In genomic region chr9:73038089-73038509, GRCh38 we compare ENCODE assay signal across 14 cellular contexts.
DNase-seq lines count a peak whose midpoint lies in the region; ATAC-seq and TF ChIP-seq lines count a peak whose summit lies in the region.
"Had no signal": no experiment of that assay in that cellular context is flagged by ENCODE, and none has a peak within 500 bp of the region (broad histone marks: within the 10 kb centered on the region; RNA-seq: fewer than 3 reads in every experiment).

No MANE protein-coding gene starts in this region.

- no peaks in the 10 kb centered on the region for H3K36me3 ChIP-seq in spleen

- ATAC-seq in GM18861 (IDR thresholded peaks at IDR 0.05; ENCODE audit: unreplicated experiment) (no peak), T-cell (replicated peaks in 1 of 4) (no peak)
- ATAC-seq: naive thymus-derived CD4-positive, alpha-beta T cell had no signal

- H3K4me3 Mint-ChIP-seq in HFFc6, result peak overlapping the region; percentile 71
- no peak overlapping the region for H3K4me3 Mint-ChIP-seq in progenitor cell of endocrine pancreas (ENCODE audit: low read depth)
- H3K4me3 Mint-ChIP-seq in T-cell, result no peak overlapping the region
- H3K4me3 Mint-ChIP-seq: activated naive CD8-positive, alpha-beta T cell treated with anti-CD3 and anti-CD28 coated beads, Interleukin-2, amount 10 ng/mL, durations not matched to agents 7 days and 5 days; immature natural killer cell; naive thymus-derived CD4-positive, alpha-beta T cell had no signal

- H3K4me3 ChIP-seq in spleen, result no peak overlapping the region

- 75 to 87% (median 84%) methylated on average over 4 of the region's 4 CpGs for WGBS in spleen, 5 donors

- no peaks in the 10 kb centered on the region for H3K4me1 ChIP-seq in spleen

- peaks cover 0 to 4% (median 0%) of the 10 kb centered on the region in 7 donors for H3K27me3 ChIP-seq in spleen (replicated peaks in 1 of 7)

- no peak for TF ChIP-seq POLR2A in spleen (IDR thresholded peaks at IDR 0.05)

- CTCF ChIA-PET in T-cell (lab: Charles Lee), result no interaction called here

- H3K36me3 Mint-ChIP-seq in HFFc6 (ENCODE audit: low read depth) (no peaks in the 10 kb centered on the region), progenitor cell of endocrine pancreas (ENCODE audit: insufficient read depth) (no peaks in the 10 kb centered on the region), T-cell (no peaks in the 10 kb centered on the region)
- H3K36me3 Mint-ChIP-seq: activated naive CD8-positive, alpha-beta T cell treated with anti-CD3 and anti-CD28 coated beads, Interleukin-2, amount 10 ng/mL, durations not matched to agents 7 days and 5 days; naive thymus-derived CD4-positive, alpha-beta T cell had no signal

- H3K27ac ChIP-seq in caudate nucleus (ENCODE audit: low read depth, low read length) (peak overlapping the region; percentile 63), spleen (peak overlapping the region in 5 of 8 donors; percentile 6 to 67 (median 49))

- no peak for TF ChIP-seq CTCF in HFFc6 (IDR thresholded peaks at IDR 0.05)
- TF ChIP-seq CTCF in spleen (IDR thresholded peaks at IDR 0.05 in 8 of 11, conservative IDR thresholded peaks at IDR 0.05 in 3 of 11), result no peak
- TF ChIP-seq CTCF in progenitor cell of endocrine pancreas (IDR thresholded peaks at IDR 0.05; ENCODE audit: unreplicated experiment), result no peak

- H3K4me1 Mint-ChIP-seq in HFFc6 (ENCODE audit: low read depth), result peaks cover 40% of the 10 kb centered on the region
- peaks cover 8% of the 10 kb centered on the region for H3K4me1 Mint-ChIP-seq in progenitor cell of endocrine pancreas (ENCODE audit: low read depth)
- H3K4me1 Mint-ChIP-seq in T-cell, result no peaks in the 10 kb centered on the region
- H3K4me1 Mint-ChIP-seq: activated naive CD8-positive, alpha-beta T cell treated with anti-CD3 and anti-CD28 coated beads, Interleukin-2, amount 10 ng/mL, durations not matched to agents 7 days and 5 days; immature natural killer cell had no signal

- peaks cover 5% of the 10 kb centered on the region; the same call in 1 of the 2 replicates for H3K27me3 Mint-ChIP-seq in HFFc6 (ENCODE audit: insufficient read depth)
- peaks cover 30% of the 10 kb centered on the region for H3K27me3 Mint-ChIP-seq in progenitor cell of endocrine pancreas
- H3K27me3 Mint-ChIP-seq in T-cell, result peaks cover 9 to 30% of the 10 kb centered on the region in 2 donors

- intact Hi-C loops in spleen (cut with DNase I; ENCODE audit: low total_unique reads), result no loop called here

- peak overlapping the region; percentile 72; the same call in 1 of the 2 replicates for H3K27ac Mint-ChIP-seq in HFFc6
- H3K27ac Mint-ChIP-seq in progenitor cell of endocrine pancreas, result no peak overlapping the region
- no peak overlapping the region for H3K27ac Mint-ChIP-seq in T-cell
- H3K27ac Mint-ChIP-seq: activated naive CD8-positive, alpha-beta T cell treated with anti-CD3 and anti-CD28 coated beads, Interleukin-2, amount 10 ng/mL, durations not matched to agents 7 days and 5 days; naive thymus-derived CD4-positive, alpha-beta T cell had no signal

- H3K9me3 Mint-ChIP-seq in HFFc6, result no peaks in the 10 kb centered on the region
- H3K9me3 Mint-ChIP-seq in progenitor cell of endocrine pancreas (ENCODE audit: low read depth), result no peaks in the 10 kb centered on the region
- no peaks in the 10 kb centered on the region for H3K9me3 Mint-ChIP-seq in T-cell
- H3K9me3 Mint-ChIP-seq: activated naive CD8-positive, alpha-beta T cell treated with anti-CD3 and anti-CD28 coated beads, Interleukin-2, amount 10 ng/mL, durations not matched to agents 7 days and 5 days; naive thymus-derived CD4-positive, alpha-beta T cell had no signal

- POLR2A ChIA-PET in T-cell (lab: Charles Lee), result no interaction called here

- H3K9me3 ChIP-seq in spleen, result no peaks in the 10 kb centered on the region

- DNase-seq in HFFc6, result no peak
- DNase-seq in caudate nucleus (lab: John Stamatoyannopoulos, UW), result no peak
- peak; percentile 18 for DNase-seq in medulla oblongata (ENCODE audit: extremely low spot score)
- DNase-seq in spleen, result no peak
- no peak for DNase-seq in progenitor cell of endocrine pancreas (ENCODE audit: low spot score, unreplicated experiment)
- no peak for DNase-seq in COR-L47 (lab: John Stamatoyannopoulos, UW)
- DNase-seq in T-cell, result no peak
- DNase-seq: activated naive CD8-positive, alpha-beta T cell treated with anti-CD3 and anti-CD28 coated beads, Interleukin-2, amount 10 ng/mL, durations not matched to agents 7 days and 5 days; activated T-cell treated with anti-CD3 and anti-CD28 coated beads for 4 hours; DMS53; immature natural killer cell; naive thymus-derived CD4-positive, alpha-beta T cell; NCI-H2029 had no signal
